Comparison of ENCODE assay signal across 22 cellular contexts in the genomic region with DNA sequence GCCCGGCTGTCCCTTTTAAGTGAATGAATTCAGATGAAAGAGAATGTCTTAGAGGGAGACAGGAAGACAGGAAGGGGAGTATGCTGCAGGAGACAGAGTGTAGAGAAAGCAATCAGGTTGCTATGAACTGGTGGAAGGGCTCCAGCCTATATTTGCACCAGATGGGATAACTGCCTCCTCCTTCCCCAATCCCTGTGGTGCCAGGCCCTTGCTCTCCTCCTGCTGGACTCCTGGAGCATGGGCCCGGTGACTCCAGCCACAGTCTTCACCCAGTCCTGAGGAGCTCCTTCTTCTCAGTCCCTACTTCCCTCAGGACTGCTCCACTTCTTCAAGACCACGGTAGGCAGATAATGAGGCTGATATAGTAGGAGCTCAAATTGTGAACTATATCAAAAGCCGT.
A peak's percentile ranks its signal among the peaks of the same experiment; 100 is the strongest.
DNase-seq lines count a peak whose midpoint lies in the region; FAIRE-seq and TF ChIP-seq lines count a peak whose summit lies in the region.
"Had no signal": no experiment of that assay in that cellular context is flagged by ENCODE, and none has a peak within 500 bp of the region (broad histone marks: within the 10 kb centered on the region; RNA-seq: fewer than 3 reads in every experiment).

No MANE protein-coding gene starts in this region.

- H3K4me3 ChIP-seq in BJ (ENCODE audit: low read depth, low read length), result no peak overlapping the region
- no peak overlapping the region for H3K4me3 ChIP-seq in astrocyte of the spinal cord (ENCODE audit: low read depth, low read length)
- no peak overlapping the region for H3K4me3 ChIP-seq in keratinocyte (ENCODE audit: control insufficient read depth in 2 of 3, extremely low read depth in 1 of 3, insufficient read depth in 2 of 3, low read depth in 1 of 3, low read length in 3 of 3)
- H3K4me3 ChIP-seq: K562, transverse colon had no signal

- no peak overlapping the region for H3K9ac ChIP-seq in keratinocyte (ENCODE audit: control insufficient read depth, extremely low read depth, insufficient read depth, low read length)

- POLR2A ChIA-PET in BJ (lab: Charles Lee), result no interaction called here

- H3K79me2 ChIP-seq in keratinocyte (ENCODE audit: control insufficient read depth, insufficient read depth, low read length), result no peaks in the 10 kb centered on the region

- H3K9me3 ChIP-seq in keratinocyte (ENCODE audit: control insufficient read depth, low read depth, low read length), result no peaks in the 10 kb centered on the region
- H3K9me3 ChIP-seq: transverse colon had no signal

- in situ Hi-C loops in astrocyte of the spinal cord (cut with HindIII; ENCODE audit: low sequenced_read_pairs), result no loop called here

- FAIRE-seq in keratinocyte (lab: Jason Lieb, UNC) (no peak), GM19239 (lab: Jason Lieb, UNC) (no peak)
- FAIRE-seq: K562 had no signal

- no peak overlapping the region for H2AFZ ChIP-seq in keratinocyte (ENCODE audit: control insufficient read depth, low read length)

- dilution Hi-C loops in keratinocyte (cut with MboI; ENCODE audit: extremely low pct_ligation_motif_present, low sequenced_read_pairs), result no loop called here

- H3K9me1 ChIP-seq in keratinocyte (ENCODE audit: control insufficient read depth, extremely low read depth, insufficient read depth, low read length), result no peaks in the 10 kb centered on the region

- H3K27ac ChIP-seq in keratinocyte (ENCODE audit: control insufficient read depth, insufficient read depth, low read length), result no peak overlapping the region
- H3K27ac ChIP-seq: HL-60, transverse colon had no signal

- no peaks in the 10 kb centered on the region for H4K20me1 ChIP-seq in keratinocyte (ENCODE audit: control insufficient read depth, extremely low read depth, insufficient read depth, low read length)

- no peak overlapping the region for H3K4me2 ChIP-seq in keratinocyte (ENCODE audit: control insufficient read depth, extremely low read depth, insufficient read depth, low read depth, low read length)

- H3K36me3 ChIP-seq in BJ (ENCODE audit: control insufficient read depth, insufficient read depth, low read length), result no peaks in the 10 kb centered on the region
- H3K36me3 ChIP-seq in keratinocyte (ENCODE audit: control insufficient read depth in 2 of 2, extremely low read depth in 1 of 2, insufficient read depth in 2 of 2, low read length in 2 of 2), result no peaks in the 10 kb centered on the region
- H3K36me3 ChIP-seq: transverse colon had no signal

- CTCF ChIA-PET in BJ (lab: Yijun Ruan, JAX), result no interaction called here

- no peak for DNase-seq in BJ (ENCODE audit: low read depth)
- DNase-seq in HT1080 (ENCODE audit: low read depth), result peak; percentile 8
- no peak for DNase-seq in astrocyte of the spinal cord (ENCODE audit: low read depth, low spot score)
- no peak for DNase-seq in keratinocyte (ENCODE audit: low read depth, low spot score)
- DNase-seq in GM19239 (ENCODE audit: insufficient read length, low spot score), result no peak
- DNase-seq in SK-N-DZ (ENCODE audit: low spot score), result no peak
- no peak for DNase-seq in HPDE6-E6E7 (ENCODE audit: extremely low spot score)
- no peak for DNase-seq in NCI-H1436 treated with DMSO at 0.1 percent for 48 hours (lab: John Stamatoyannopoulos, UW)
- DNase-seq: activated CD4-positive, alpha-beta T cell treated with anti-CD3 and anti-CD28 coated beads, Interleukin-2, amount 50 U/mL, for 48 hours; activated naive CD4-positive, alpha-beta T cell treated with anti-CD3 and anti-CD28 coated beads, Interleukin-2, amount 10 ng/mL, durations not matched to agents 7 days and 5 days; aorta; effector memory CD8-positive, alpha-beta T cell; kidney glomerular epithelial cell; MV-4-11; natural killer cell; NCI-H1930; NCI-H446; stimulated activated CD4-positive, alpha-beta T cell treated with anti-CD3 and anti-CD28 coated beads, Interleukin-2, amount 100 ng/mL, for 24 hours; SW 1271; transverse colon had no signal

- H3K27me3 ChIP-seq in BJ (ENCODE audit: control insufficient read depth, insufficient read depth, low read length) (no peaks in the 10 kb centered on the region; the same call in 1 of the 2 replicates), keratinocyte (ENCODE audit: control insufficient read depth, extremely low read depth, insufficient read depth, low read length) (no peaks in the 10 kb centered on the region)
- H3K27me3 ChIP-seq: transverse colon had no signal

- no peaks in the 10 kb centered on the region for H3K4me1 ChIP-seq in keratinocyte (ENCODE audit: control insufficient read depth, extremely low read depth, insufficient read depth, low read length)
- H3K4me1 ChIP-seq: transverse colon had no signal

- peak; percentile 27; the same call in 1 of the 2 replicates for TF ChIP-seq CTCF in BJ (IDR thresholded peaks at IDR 0.05; ENCODE audit: insufficient read depth, low read depth, low read length)
- TF ChIP-seq CTCF in astrocyte of the spinal cord (IDR thresholded peaks at IDR 0.05; ENCODE audit: low read depth, low read length), result peak; percentile 15
- TF ChIP-seq CTCF in keratinocyte (optimal IDR thresholded peaks at IDR 0.05 in 1 of 3, IDR thresholded peaks at IDR 0.05 in 1 of 3, conservative IDR thresholded peaks at IDR 0.05 in 1 of 3; ENCODE audit: extremely low read depth in 1 of 3, insufficient read depth in 2 of 3, low read length in 3 of 3), result peak in 2 of 3 experiments; percentile 20 to 37
